In genomic region chr17:22044706-22045246, GRCh38 we compare ENCODE assay signal across 2 cellular contexts.
DNase-seq lines count a peak whose midpoint lies in the region; TF ChIP-seq lines count a peak whose summit lies in the region.
"Not testable (repeated sequence)": the region's sequence is repeated elsewhere in the genome, so short reads cannot be mapped to it uniquely, and the experiment has no call there.

No MANE protein-coding gene starts in this region.

- not testable (repeated sequence) for H3K4me3 ChIP-seq in BE2C (ENCODE audit: low read depth, low read length); spleen

- intact Hi-C loops in spleen (cut with DNase I; ENCODE audit: low total_unique reads): not testable (repeated sequence)

- TF ChIP-seq CTCF in BE2C (IDR thresholded peaks at IDR 0.05; ENCODE audit: low read depth, low read length); spleen (IDR thresholded peaks at IDR 0.05 in 8 of 11, conservative IDR thresholded peaks at IDR 0.05 in 3 of 11): not testable (repeated sequence)

- H3K27me3 ChIP-seq in BE2C; spleen (replicated peaks in 1 of 7): not testable (repeated sequence)

- not testable (repeated sequence) for H3K36me3 ChIP-seq in BE2C, spleen

- DNase-seq in BE2C (peak; percentile 4), spleen (peak; percentile 71)

- TF ChIP-seq POLR2A in spleen (IDR thresholded peaks at IDR 0.05): not testable (repeated sequence)

- not testable (repeated sequence) for H3K27ac ChIP-seq in spleen

- WGBS in spleen, 5 donors: 67 to 87% (median 78%) methylated on average over 20 to 32 of the region's 32 CpGs

- not testable (repeated sequence) for H3K9me3 ChIP-seq in BE2C, spleen

- H3K4me1 ChIP-seq in BE2C, spleen: not testable (repeated sequence)
